18 cellular contexts compared by ENCODE assay signal in genomic region chr9:36504154-36504550, GRCh38.
A peak's percentile ranks its signal among the peaks of the same experiment; 100 is the strongest.
DNase-seq lines count a peak whose midpoint lies in the region; ATAC-seq, FAIRE-seq and TF ChIP-seq lines count a peak whose summit lies in the region.
"Had no signal": no experiment of that assay in that cellular context is flagged by ENCODE, and none has a peak within 500 bp of the region (broad histone marks: within the 10 kb centered on the region; RNA-seq: fewer than 3 reads in every experiment).

No MANE protein-coding gene starts in this region.

- no peak overlapping the region; a peak in 1 of 6 replicates for H3K4me3 ChIP-seq in HepG2 (replicated peaks in 1 of 3; ENCODE audit: insufficient read depth in 1 of 3, low read depth in 2 of 3, low read length in 3 of 3)
- no peak overlapping the region for H3K4me3 ChIP-seq in right lobe of liver
- no peak overlapping the region for H3K4me3 ChIP-seq in Loucy (ENCODE audit: low read length, poor library complexity, severe bottlenecking)
- H3K4me3 ChIP-seq in left ventricle myocardium inferior = no peak overlapping the region
- H3K4me3 ChIP-seq: body of pancreas, coronary artery, SJSA1 had no signal

- no peak for TF ChIP-seq POLR2A in HepG2 (IDR thresholded peaks at IDR 0.05; ENCODE audit: insufficient read depth in 1 of 2, low read depth in 2 of 2, low read length in 2 of 2)
- TF ChIP-seq POLR2A in right lobe of liver (IDR thresholded peaks at IDR 0.05) = no peak

- CTCF ChIA-PET in HepG2 (lab: Yijun Ruan, JAX; ENCODE audit: low intra/inter-chr PET ratio, low total read pairs) = no interaction called here

- H4K20me1 ChIP-seq in HepG2 (ENCODE audit: insufficient read depth, low read length) (no peaks in the 10 kb centered on the region), Loucy (ENCODE audit: insufficient read depth, low read length, poor library complexity, severe bottlenecking) (no peaks in the 10 kb centered on the region)

- TF ChIP-seq RAD21 in HepG2 (CRISPR knock-in tag; IDR thresholded peaks at IDR 0.05) = no peak

- in situ Hi-C loops in HepG2 (cut with HindIII; ENCODE audit: extremely low pct_ligation_motif_present, low pct_unique_long_range_greater_than_20kb) = no loop called here

- no peak for TF ChIP-seq EP300 in HepG2 (IDR thresholded peaks at IDR 0.05; ENCODE audit: low read depth in 2 of 2, low read length in 2 of 2)
- TF ChIP-seq EP300 in HepG2 (CRISPR knock-in tag; IDR thresholded peaks at IDR 0.05; ENCODE audit: borderline replicate concordance) = no peak

- peak overlapping the region; percentile 40 for H3K4me3 Mint-ChIP-seq in activated naive CD4-positive, alpha-beta T cell treated with anti-CD3 and anti-CD28 coated beads, Interleukin-2, amount 50 U/mL, for 24 hours

- H3K4me1 Mint-ChIP-seq in activated naive CD4-positive, alpha-beta T cell treated with anti-CD3 and anti-CD28 coated beads, Interleukin-2, amount 50 U/mL, for 24 hours = peaks cover 29% of the 10 kb centered on the region

- peak overlapping the region; percentile 38 for H3K27ac Mint-ChIP-seq in activated naive CD4-positive, alpha-beta T cell treated with anti-CD3 and anti-CD28 coated beads, Interleukin-2, amount 50 U/mL, for 24 hours

- H3K9me2 ChIP-seq in Loucy (replicated peaks; ENCODE audit: low read depth, low read length) = no peaks in the 10 kb centered on the region

- DNase-seq in HepG2 (ENCODE audit: low spot score) (no peak), right lobe of liver (no peak), superior temporal gyrus (ENCODE audit: extremely low spot score) (peak; percentile 25), left ventricle myocardium inferior (no peak), middle frontal gyrus (ENCODE audit: extremely low spot score, low spot score) (no peak)
- DNase-seq: activated gamma-delta T cell, body of pancreas, foreskin fibroblast, kidney glomerular epithelial cell, NCI-H2081, NCI-H524, OCI-M1 had no signal

- H3K9me3 Mint-ChIP-seq in activated naive CD4-positive, alpha-beta T cell treated with anti-CD3 and anti-CD28 coated beads, Interleukin-2, amount 50 U/mL, for 24 hours = no peaks in the 10 kb centered on the region

- peak overlapping the region; percentile 96 for H2AFZ ChIP-seq in HepG2 (ENCODE audit: low read length)
- peak overlapping the region; percentile 55 for H2AFZ ChIP-seq in Loucy (ENCODE audit: low read length)

- H3K4me2 ChIP-seq in HepG2 (ENCODE audit: low read depth, low read length) (peak overlapping the region; percentile 59), Loucy (ENCODE audit: low read depth, low read length, poor library complexity, severe bottlenecking) (no peak overlapping the region)

- H3K27ac ChIP-seq in HepG2 (ENCODE audit: extremely low read length, insufficient read depth, low read length) = peak overlapping the region; percentile 45
- H3K27ac ChIP-seq in right lobe of liver = no peak overlapping the region
- H3K27ac ChIP-seq in left ventricle myocardium inferior (replicated peaks) = no peak overlapping the region
- H3K27ac ChIP-seq: body of pancreas, coronary artery, SJSA1 had no signal

- FAIRE-seq in HepG2 (lab: Jason Lieb, UNC) = no peak
- FAIRE-seq: endothelial cell of umbilical vein had no signal

- H3K27me3 ChIP-seq in HepG2 (ENCODE audit: control insufficient read depth in 1 of 2, insufficient read depth in 2 of 2, low read length in 2 of 2) = no peaks in the 10 kb centered on the region; a peak in 1 of 5 replicates
- no peaks in the 10 kb centered on the region for H3K27me3 ChIP-seq in right lobe of liver
- no peaks in the 10 kb centered on the region for H3K27me3 ChIP-seq in Loucy (ENCODE audit: insufficient read depth, low read length, poor library complexity, severe bottlenecking)
- H3K27me3 ChIP-seq in left ventricle myocardium inferior (ENCODE audit: low read depth) = peaks cover 4% of the 10 kb centered on the region
- H3K27me3 ChIP-seq: body of pancreas, SJSA1 had no signal

- POLR2A ChIA-PET in HepG2 (lab: Yijun Ruan, JAX) = interaction anchor here (2.8 kb wide), 1 partner anchor 17 kb away, joined by 17 read pairs; no protein-coding TSS in a partner anchor

- ATAC-seq in HepG2 (no peak), right lobe of liver (no peak), HG02678 (IDR thresholded peaks at IDR 0.05; ENCODE audit: unreplicated experiment) (no peak)
- ATAC-seq: body of pancreas had no signal

- no TSS peak for BruUV-seq in HepG2 (replicated peaks; lab: Mats Ljungman, UMichigan)

- no peaks in the 10 kb centered on the region for H3K27me3 Mint-ChIP-seq in activated naive CD4-positive, alpha-beta T cell treated with anti-CD3 and anti-CD28 coated beads, Interleukin-2, amount 50 U/mL, for 24 hours

- WGBS in HepG2 (ENCODE audit: low lambda C conversion rate) = 90% methylated on average over 4 of the region's 4 CpGs
- 63% methylated on average over 4 of the region's 4 CpGs for WGBS in right lobe of liver (ENCODE audit: insufficient coverage, low coverage, low lambda C conversion rate, missing lambda C conversion rate)

- H3K4me1 ChIP-seq in HepG2 (ENCODE audit: insufficient read depth, low read length) = peaks cover 52% of the 10 kb centered on the region
- peaks cover 0 to 5% (median 0%) of the 10 kb centered on the region in 4 donors for H3K4me1 ChIP-seq in right lobe of liver
- H3K4me1 ChIP-seq in Loucy (ENCODE audit: insufficient read depth, low read length, poor library complexity, severe bottlenecking) = peaks cover 10% of the 10 kb centered on the region
- no peaks in the 10 kb centered on the region for H3K4me1 ChIP-seq in left ventricle myocardium inferior
- H3K4me1 ChIP-seq: body of pancreas, SJSA1 had no signal

- H3K9ac ChIP-seq in HepG2 (ENCODE audit: insufficient read depth, low read depth, low read length) (0 out of 2 replicates have a peak overlapping the region, but pooled peaks have one; percentile 25), Loucy (ENCODE audit: low read depth, low read length, poor library complexity, severe bottlenecking) (no peak overlapping the region)

- H3K36me3 Mint-ChIP-seq in activated naive CD4-positive, alpha-beta T cell treated with anti-CD3 and anti-CD28 coated beads, Interleukin-2, amount 50 U/mL, for 24 hours = no peaks in the 10 kb centered on the region

- no peaks in the 10 kb centered on the region for H3K9me3 ChIP-seq in HepG2 (ENCODE audit: low read length)
- H3K9me3 ChIP-seq in right lobe of liver = no peaks in the 10 kb centered on the region
- no peaks in the 10 kb centered on the region for H3K9me3 ChIP-seq in Loucy (ENCODE audit: insufficient read depth, low read depth, low read length)
- H3K9me3 ChIP-seq in left ventricle myocardium inferior (replicated peaks) = no peaks in the 10 kb centered on the region
- H3K9me3 ChIP-seq: body of pancreas, SJSA1 had no signal

- TF ChIP-seq CTCF in HepG2 (CRISPR knock-in tag; IDR thresholded peaks at IDR 0.05) (no peak), right lobe of liver (IDR thresholded peaks at IDR 0.05) (no peak), Loucy (conservative IDR thresholded peaks at IDR 0.05; ENCODE audit: low read length) (no peak), left ventricle myocardium inferior (IDR thresholded peaks at IDR 0.05; ENCODE audit: borderline replicate concordance) (no peak)

- H3K36me3 ChIP-seq in HepG2 (replicated peaks in 1 of 2; ENCODE audit: control insufficient read depth in 1 of 2, insufficient read depth in 2 of 2, low read length in 2 of 2) = no peaks in the 10 kb centered on the region
- no peaks in the 10 kb centered on the region for H3K36me3 ChIP-seq in right lobe of liver
- no peaks in the 10 kb centered on the region for H3K36me3 ChIP-seq in Loucy (ENCODE audit: insufficient read depth, low read length)
- H3K36me3 ChIP-seq in left ventricle myocardium inferior = no peaks in the 10 kb centered on the region
- H3K36me3 ChIP-seq: SJSA1 had no signal

- no peaks in the 10 kb centered on the region for H3F3A ChIP-seq in Loucy (ENCODE audit: low read depth)

- H3K79me2 ChIP-seq in HepG2 (ENCODE audit: insufficient read depth, low read length) = no peaks in the 10 kb centered on the region
- H3K79me2 ChIP-seq in Loucy (ENCODE audit: insufficient read depth, low read length) = no peaks in the 10 kb centered on the region

- intact Hi-C loops in HepG2 (cut with micrococcal nuclease; ENCODE audit: unreplicated experiment) = no loop called here
- intact Hi-C loops in right lobe of liver (cut with DNase I) = no loop called here
- intact Hi-C loops in left ventricle myocardium inferior (cut with micrococcal nuclease) = no loop called here

TF ChIP-seq in HepG2, 621 proteins besides CTCF, POLR2A, EP300 and RAD21 (continues in another document):
- TF ChIP-seq SP4 (CRISPR knock-in tag; IDR thresholded peaks at IDR 0.05) (no peak), ZNF710 (CRISPR knock-in tag; IDR thresholded peaks at IDR 0.05; ENCODE audit: borderline replicate concordance) (no peak), ZNF781 (CRISPR knock-in tag; IDR thresholded peaks at IDR 0.05; ENCODE audit: borderline replicate concordance, not compliant biosample characterization) (no peak), PBX2 (CRISPR knock-in tag; IDR thresholded peaks at IDR 0.05) (no peak), ZNF616 (CRISPR knock-in tag; IDR thresholded peaks at IDR 0.05; ENCODE audit: low read depth) (no peak)
